Comparison of ENCODE assay signal across 25 cellular contexts in the genomic region with DNA sequence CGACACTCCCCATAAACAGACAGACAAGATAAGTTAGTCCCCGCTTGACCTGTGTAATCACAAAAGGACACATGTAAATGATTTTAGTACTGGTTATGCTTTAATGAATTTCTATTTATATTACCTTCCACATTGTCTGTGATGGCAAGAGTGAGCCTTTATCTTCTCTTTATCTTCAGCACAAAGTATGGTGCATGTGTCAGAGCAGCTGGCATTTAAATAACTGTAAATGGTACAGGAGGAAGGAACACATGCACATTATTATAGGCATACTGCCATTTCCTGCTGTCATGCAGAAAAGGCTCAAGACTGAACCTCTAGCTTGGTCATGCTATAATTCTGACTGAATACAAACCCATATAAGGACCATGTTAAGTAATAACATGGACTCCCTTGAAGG.
"Had no signal": no experiment of that assay in that cellular context is flagged by ENCODE, and none has a peak within 500 bp of the region (broad histone marks: within the 10 kb centered on the region; RNA-seq: fewer than 3 reads in every experiment).

No MANE protein-coding gene starts in this region.

- H3K36me3 ChIP-seq: esophagus squamous epithelium, heart right ventricle, left lung, prostate gland, right atrium auricular region, suprapubic skin, transverse colon had no signal

- DNase-seq: dermis blood vessel endothelial cell; effector memory CD4-positive, alpha-beta T cell; erythroblast; esophagus squamous epithelium; foreskin melanocyte; glutamatergic neuron; heart right ventricle; hippocampal formation; left cardiac atrium; left lung; mesenchymal stem cell; midbrain; naive thymus-derived CD4-positive, alpha-beta T cell; nucleus accumbens; stimulated activated CD4-positive, alpha-beta T cell treated with anti-CD3 and anti-CD28 coated beads, Interleukin-15, amount 100 ng/mL, for 24 hours; stimulated activated CD4-positive, alpha-beta T cell treated with anti-CD3 and anti-CD28 coated beads, Interleukin-2, amount 100 ng/mL, for 48 hours; stimulated activated naive B cell treated with anti-CD40 and anti-IgM and Interleukin-4, amounts not matched to agents 10 μg/mL and 1 μg/mL and 100 μg/mL, for 72 hours; stimulated activated naive CD8-positive, alpha-beta T cell treated with anti-CD3 and anti-CD28 coated beads, Interleukin-15, amount 100 ng/mL, for 72 hours; transverse colon had no signal

- H3K4me1 ChIP-seq: heart right ventricle, left lung, right atrium auricular region, suprapubic skin had no signal

- H3K4me3 ChIP-seq: coronary artery, esophagus squamous epithelium, heart right ventricle, left lung, prostate gland, right atrium auricular region, skin epidermis, suprapubic skin, transverse colon had no signal

- H3K27me3 ChIP-seq: esophagus squamous epithelium, left lung, right atrium auricular region, suprapubic skin, transverse colon had no signal

- FAIRE-seq: islet of Langerhans had no signal

- H3K9me3 ChIP-seq: esophagus squamous epithelium, prostate gland, right atrium auricular region, suprapubic skin, transverse colon had no signal

- H3K27ac ChIP-seq: coronary artery, esophagus squamous epithelium, heart right ventricle, left lung, right atrium auricular region, skin epidermis, suprapubic skin, transverse colon had no signal
